In genomic region chr4:304987-305680, GRCh38 we compare ENCODE assay signal across 8 cellular contexts. TPM values are rescaled to one million over a fixed set of nuclear protein-coding genes. Genes with fewer than 3 reads are reported as not detected.
A peak's percentile ranks its signal among the peaks of the same experiment; 100 is the strongest.
DNase-seq lines count a peak whose midpoint lies in the region; ATAC-seq and TF ChIP-seq lines count a peak whose summit lies in the region.

ZNF732 (minus strand) TSS chr4:305474; CDS start chr4:305310, 164 bp downstream.

- H2BK12ac ChIP-seq in trophoblast cell (ENCODE audit: low read length) = no peak within 1 kb of the TSS

- H3K9me3 Mint-ChIP-seq in activated T-helper 17 cell treated with anti-CD3 and anti-CD28 coated beads, Interleukin-2, amount 50 U/mL, for 72 hours = peaks cover 17% of the 10 kb centered on the region

- H3K14ac ChIP-seq in trophoblast cell (ENCODE audit: low read length) = peak within 1 kb of the TSS; percentile 92

- H3K27ac ChIP-seq in SU-DHL-6 (ENCODE audit: low read depth, low read length) (peak within 1 kb of the TSS; percentile 100), cardiac muscle cell (no peak within 1 kb of the TSS), trophoblast cell (ENCODE audit: low read depth, low read length) (no peak within 1 kb of the TSS)

- H3K79me2 ChIP-seq in SU-DHL-6 (ENCODE audit: insufficient read depth, low read length) = no peaks in the 10 kb centered on the region
- H3K79me2 ChIP-seq in trophoblast cell (ENCODE audit: control insufficient read depth, insufficient read depth, low read length, poor library complexity) = peaks cover 8% of the 10 kb centered on the region

- H3K9ac ChIP-seq in SU-DHL-6 (ENCODE audit: low read length) (peak within 1 kb of the TSS; percentile 36; the same call in 1 of the 2 replicates), trophoblast cell (ENCODE audit: low read length) (peak within 1 kb of the TSS; percentile 86)

- H3K27me3 ChIP-seq in SU-DHL-6 (ENCODE audit: low read length) = no peaks in the 10 kb centered on the region
- no peaks in the 10 kb centered on the region for H3K27me3 ChIP-seq in cardiac muscle cell
- H3K27me3 ChIP-seq in trophoblast cell (ENCODE audit: insufficient read depth, low read length) = no peaks in the 10 kb centered on the region

- peaks cover 7% of the 10 kb centered on the region for H3K36me3 Mint-ChIP-seq in activated T-helper 17 cell treated with anti-CD3 and anti-CD28 coated beads, Interleukin-2, amount 50 U/mL, for 72 hours (ENCODE audit: low read depth)

- peak within 1 kb of the TSS; percentile 95 for H4K12ac ChIP-seq in trophoblast cell (ENCODE audit: low read depth, low read length)

- H3K4me1 Mint-ChIP-seq in activated T-helper 17 cell treated with anti-CD3 and anti-CD28 coated beads, Interleukin-2, amount 50 U/mL, for 72 hours = peaks cover 8% of the 10 kb centered on the region

- H3K4me3 Mint-ChIP-seq in activated T-helper 17 cell treated with anti-CD3 and anti-CD28 coated beads, Interleukin-2, amount 50 U/mL, for 72 hours = no peak within 1 kb of the TSS

- TF ChIP-seq CTCF in SU-DHL-6 (IDR thresholded peaks at IDR 0.05; ENCODE audit: insufficient read depth, low read length, poor library complexity, severe bottlenecking) = no peak
- TF ChIP-seq CTCF in cardiac muscle cell (IDR thresholded peaks at IDR 0.05; ENCODE audit: low read depth, low read length) = no peak

- H3K4ac ChIP-seq in trophoblast cell (ENCODE audit: low read depth, low read length) = peak within 1 kb of the TSS; percentile 90

- H3K18ac ChIP-seq in trophoblast cell (ENCODE audit: low read length) = peak within 1 kb of the TSS; percentile 99

- H3K79me1 ChIP-seq in trophoblast cell (ENCODE audit: low read length) = peaks cover 6% of the 10 kb centered on the region

- H4K8ac ChIP-seq in trophoblast cell (ENCODE audit: low read depth, low read length) = peak within 1 kb of the TSS; percentile 90

- no peaks in the 10 kb centered on the region for H3K4me1 ChIP-seq in cardiac muscle cell (ENCODE audit: low read depth)
- H3K4me1 ChIP-seq in trophoblast cell (ENCODE audit: control insufficient read depth in 1 of 2, insufficient read depth in 2 of 2, low read length in 2 of 2) = peaks cover 0 to 4% of the 10 kb centered on the region in 2 experiments

- DNase-seq in DMS114 treated with DMSO at 0.1 percent for 48 hours (lab: John Stamatoyannopoulos, UW; ENCODE audit: unreplicated experiment) (peak; percentile 72), cardiac muscle cell (ENCODE audit: low read depth in 1 of 2, low spot score in 1 of 2) (peak; percentile 87 to 95), trophoblast cell (peak; percentile 64 to 82)

- H3K27ac Mint-ChIP-seq in activated T-helper 17 cell treated with anti-CD3 and anti-CD28 coated beads, Interleukin-2, amount 50 U/mL, for 72 hours = no peak within 1 kb of the TSS

- peak within 1 kb of the TSS; percentile 27 for H3K4me3 ChIP-seq in SU-DHL-6 (ENCODE audit: insufficient read depth, low read length, poor library complexity, severe bottlenecking)
- peak within 1 kb of the TSS; percentile 42 for H3K4me3 ChIP-seq in cardiac muscle cell
- peak within 1 kb of the TSS; percentile 90 for H3K4me3 ChIP-seq in trophoblast cell (ENCODE audit: low read depth, low read length)

- peaks cover 59% of the 10 kb centered on the region for H3K9me3 ChIP-seq in SU-DHL-6 (ENCODE audit: insufficient read depth, low read length)
- no peaks in the 10 kb centered on the region for H3K9me3 ChIP-seq in cardiac muscle cell (ENCODE audit: low read depth)
- H3K9me3 ChIP-seq in trophoblast cell (ENCODE audit: insufficient read depth, low read depth, low read length) = no peaks in the 10 kb centered on the region

- no peak within 1 kb of the TSS for H3K23ac ChIP-seq in trophoblast cell (ENCODE audit: low read length)

- peak within 1 kb of the TSS; percentile 69 for H2BK5ac ChIP-seq in trophoblast cell (ENCODE audit: low read depth, low read length, poor library complexity)

- no peak within 1 kb of the TSS for H2AK5ac ChIP-seq in trophoblast cell (ENCODE audit: low read length)

- H2BK120ac ChIP-seq in trophoblast cell (ENCODE audit: insufficient read depth, low read length, poor library complexity) = peak within 1 kb of the TSS; percentile 81

- WGBS in trophoblast cell (ENCODE audit: extremely low coverage, insufficient coverage, insufficient read length) = no CpG with 5 or more reads among the region's 53 CpGs

- no peaks in the 10 kb centered on the region for H4K20me1 ChIP-seq in SU-DHL-6 (ENCODE audit: low read depth, low read length)

- H3F3A ChIP-seq in SU-DHL-6 (ENCODE audit: insufficient read depth) = peaks cover 28% of the 10 kb centered on the region

- H3K36me3 ChIP-seq in SU-DHL-6 (ENCODE audit: low read length) (peaks cover 10% of the 10 kb centered on the region; the same call in 1 of the 2 replicates), cardiac muscle cell (no peaks in the 10 kb centered on the region), trophoblast cell (ENCODE audit: control insufficient read depth in 1 of 2, insufficient read depth in 2 of 2, low read length in 2 of 2) (no peaks in the 10 kb centered on the region)

- peak within 1 kb of the TSS; percentile 61 for H4K91ac ChIP-seq in trophoblast cell (ENCODE audit: low read depth, low read length)

- H2AFZ ChIP-seq in SU-DHL-6 (ENCODE audit: low read depth, low read length, severe bottlenecking) (no peak within 1 kb of the TSS), trophoblast cell (ENCODE audit: insufficient read depth, low read length, poor library complexity) (peak within 1 kb of the TSS; percentile 84)

- H3K4me2 ChIP-seq in SU-DHL-6 (ENCODE audit: low read depth, low read length, poor library complexity, severe bottlenecking) (peak within 1 kb of the TSS; percentile 52), trophoblast cell (ENCODE audit: low read length) (peak within 1 kb of the TSS; percentile 90)

- ATAC-seq in HG03108 (IDR thresholded peaks at IDR 0.05; ENCODE audit: unreplicated experiment) (no peak), GM18867 (IDR thresholded peaks at IDR 0.05; ENCODE audit: unreplicated experiment) (no peak), GM18909 (IDR thresholded peaks at IDR 0.05; ENCODE audit: poor library complexity, unreplicated experiment) (no peak)
- ATAC-seq in activated T-helper 17 cell treated with anti-CD3 and anti-CD28 coated beads, Interleukin-2, amount 50 U/mL, for 72 hours (replicated peaks) = no peak

- H3K27me3 Mint-ChIP-seq in activated T-helper 17 cell treated with anti-CD3 and anti-CD28 coated beads, Interleukin-2, amount 50 U/mL, for 72 hours = peaks cover 21% of the 10 kb centered on the region

- H3K9me2 ChIP-seq in SU-DHL-6 (replicated peaks; ENCODE audit: insufficient read depth, low read length) = no peaks in the 10 kb centered on the region

RNA-seq across cellular contexts. Expression of gene ZNF732, which starts in this region (rescaled TPM):
- total RNA-seq in cardiac muscle cell = 1.7 and 2.2 TPM in 2 replicates
- 0.10 and 0.81 TPM in 2 replicates for polyA plus RNA-seq in cardiac muscle cell
- 2.7 and 3.0 TPM in 2 replicates for polyA plus RNA-seq in trophoblast cell (2013)
- total RNA-seq in activated T-helper 17 cell treated with anti-CD3 and anti-CD28 coated beads, Interleukin-2, amount 50 U/mL, for 72 hours = not detected

Comparison
In these comparisons a context has a peak if more than half of its experiments do, and no peak if none do; other contexts are left out.
1. H3K4me3 ChIP-seq: peak in every context shown above with its lines; median percentile 90 in trophoblast cell; 42 in cardiac muscle cell; 27 in SU-DHL-6.